Comparison of ENCODE assay signal across 8 cellular contexts in genomic region chr17:29588561-29589411, GRCh38. TPM values are rescaled to one million over a fixed set of nuclear protein-coding genes. Genes with fewer than 3 reads are reported as not detected.
A peak's percentile ranks its signal among the peaks of the same experiment; 100 is the strongest.
DNase-seq lines count a peak whose midpoint lies in the region; ATAC-seq and TF ChIP-seq lines count a peak whose summit lies in the region.

No MANE protein-coding gene starts in this region.

- DNase-seq in GM12864 (ENCODE audit: low read depth) (no peak), NCI-H748 (lab: John Stamatoyannopoulos, UW; ENCODE audit: unreplicated experiment) (peak; percentile 76), left ventricle myocardium superior (peak; percentile 63), sciatic nerve (ENCODE audit: low spot score) (peak; percentile 70), NCI-H2196 treated with DMSO at 0.1 percent for 48 hours (lab: John Stamatoyannopoulos, UW; ENCODE audit: unreplicated experiment) (no peak)
- DNase-seq in activated naive CD4-positive, alpha-beta T cell treated with anti-CD3 and anti-CD28 coated beads, Interleukin-2, amount 10 ng/mL, durations not matched to agents 7 days and 5 days, result peak; percentile 64

- H3K4me3 ChIP-seq in GM12864 (ENCODE audit: low read depth, low read length), result peak overlapping the region; percentile 91

- CTCF ChIA-PET in activated naive CD4-positive, alpha-beta T cell treated with anti-CD3 and anti-CD28 coated beads, Interleukin-2, amount 10 ng/mL, durations not matched to agents 7 days and 5 days (lab: Charles Lee), result interaction anchor here (0.9 to 1.8 kb wide), 7 partner anchors 9 to 433 kb away, joined by 3 to 9 read pairs (median 4); no protein-coding TSS in a partner anchor

- peaks cover 4% of the 10 kb centered on the region for H3K36me3 Mint-ChIP-seq in activated naive CD4-positive, alpha-beta T cell treated with anti-CD3 and anti-CD28 coated beads, Interleukin-2, amount 10 ng/mL, durations not matched to agents 7 days and 5 days

- ATAC-seq in HG02571 (IDR thresholded peaks at IDR 0.05; ENCODE audit: unreplicated experiment) (peak; percentile 7), left ventricle myocardium superior (no peak), sciatic nerve (no peak), GM21528 (IDR thresholded peaks at IDR 0.05; ENCODE audit: low FRiP score, unreplicated experiment) (no peak)

- peaks cover under 1% of the 10 kb centered on the region for H3K27me3 Mint-ChIP-seq in activated naive CD4-positive, alpha-beta T cell treated with anti-CD3 and anti-CD28 coated beads, Interleukin-2, amount 10 ng/mL, durations not matched to agents 7 days and 5 days

- H3K4me1 Mint-ChIP-seq in activated naive CD4-positive, alpha-beta T cell treated with anti-CD3 and anti-CD28 coated beads, Interleukin-2, amount 10 ng/mL, durations not matched to agents 7 days and 5 days, result peaks cover 77% of the 10 kb centered on the region

- H3K9me3 Mint-ChIP-seq in activated naive CD4-positive, alpha-beta T cell treated with anti-CD3 and anti-CD28 coated beads, Interleukin-2, amount 10 ng/mL, durations not matched to agents 7 days and 5 days, result no peaks in the 10 kb centered on the region

- TF ChIP-seq CTCF in GM12864 (IDR thresholded peaks at IDR 0.05; ENCODE audit: low read depth, low read length, missing control alignments), result no peak

- H3K27ac Mint-ChIP-seq in activated naive CD4-positive, alpha-beta T cell treated with anti-CD3 and anti-CD28 coated beads, Interleukin-2, amount 10 ng/mL, durations not matched to agents 7 days and 5 days, result peak overlapping the region; percentile 66

- H3K4me3 Mint-ChIP-seq in activated naive CD4-positive, alpha-beta T cell treated with anti-CD3 and anti-CD28 coated beads, Interleukin-2, amount 10 ng/mL, durations not matched to agents 7 days and 5 days, result peak overlapping the region; percentile 93

- intact Hi-C loops in left ventricle myocardium superior (cut with micrococcal nuclease) (no loop called here), sciatic nerve (cut with DNase I) (no loop called here)

RNA-seq across cellular contexts. Expression of gene GIT1, which starts 0.7 kb away (rescaled TPM):
- 31.5 TPM for total RNA-seq in left ventricle myocardium superior
- total RNA-seq in sciatic nerve, result 93.8 TPM

RNA-seq across cellular contexts. Expression of gene ANKRD13B, which starts 4.1 kb away (rescaled TPM):
- total RNA-seq in left ventricle myocardium superior (8.3 TPM), sciatic nerve (22.4 TPM)

RNA-seq across cellular contexts. Expression of gene TP53I13, which starts 20.3 kb away (rescaled TPM):
- total RNA-seq in left ventricle myocardium superior (40.1 TPM), sciatic nerve (39.9 TPM)

RNA-seq across cellular contexts. Expression of gene ABHD15, which starts 21.9 kb away (rescaled TPM):
- total RNA-seq in left ventricle myocardium superior (6.4 TPM), sciatic nerve (11.1 TPM)

RNA-seq across cellular contexts. Expression of gene CORO6, which starts 33.9 kb away (rescaled TPM):
- total RNA-seq in left ventricle myocardium superior (104 TPM), sciatic nerve (21.5 TPM)

Comparison
In these comparisons a context has a peak if more than half of its experiments do, and no peak if none do; other contexts are left out.
1. DNase-seq: peak in NCI-H748 (single experiment), activated naive CD4-positive, alpha-beta T cell treated with anti-CD3 and anti-CD28 coated beads, Interleukin-2, amount 10 ng/mL, durations not matched to agents 7 days and 5 days (single experiment), left ventricle myocardium superior (single experiment) and sciatic nerve (single experiment); none in GM12864 (single experiment) and NCI-H2196 treated with DMSO at 0.1 percent for 48 hours (single experiment).